9 cellular contexts compared by ENCODE assay signal in the genomic region with DNA sequence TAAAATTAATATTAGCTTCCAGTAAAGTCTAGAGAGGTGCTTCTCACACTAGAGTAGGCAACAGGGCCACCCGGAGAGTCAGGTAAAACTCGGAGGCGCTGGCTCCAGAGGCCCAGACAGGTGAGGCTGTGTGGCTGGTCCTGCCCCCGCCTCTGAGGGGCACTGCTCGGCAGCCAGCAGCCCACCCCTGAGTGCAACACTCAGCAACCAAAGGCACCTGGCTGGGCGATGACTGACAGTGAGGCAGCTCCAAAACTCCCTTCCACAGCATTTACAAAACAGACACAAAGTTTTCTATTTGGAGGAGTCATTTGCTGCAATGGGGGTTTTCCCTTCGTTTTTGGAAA.
DNase-seq lines count a peak whose midpoint lies in the region; ATAC-seq and TF ChIP-seq lines count a peak whose summit lies in the region.
"Had no signal": no experiment of that assay in that cellular context is flagged by ENCODE, and none has a peak within 500 bp of the region (broad histone marks: within the 10 kb centered on the region; RNA-seq: fewer than 3 reads in every experiment).

No MANE protein-coding gene starts in this region.

- H3K9me3 ChIP-seq in adrenal gland (replicated peaks in 1 of 3) (no peaks in the 10 kb centered on the region), smooth muscle cell (replicated peaks; ENCODE audit: low read depth) (no peaks in the 10 kb centered on the region), Karpas-422 (ENCODE audit: low read length) (no peaks in the 10 kb centered on the region)
- H3K9me3 ChIP-seq: A549 had no signal

- TF ChIP-seq CTCF in adrenal gland (IDR thresholded peaks at IDR 0.05) (no peak), smooth muscle cell (IDR thresholded peaks at IDR 0.05; ENCODE audit: borderline replicate concordance, insufficient read depth, poor library complexity, severe bottlenecking) (no peak)

- H3K4me3 ChIP-seq in adrenal gland (no peak overlapping the region), smooth muscle cell (no peak overlapping the region), Karpas-422 (ENCODE audit: low read length) (no peak overlapping the region)
- H3K4me3 ChIP-seq: A549 had no signal

- H4K20me1 ChIP-seq in smooth muscle cell (ENCODE audit: low read depth) (no peaks in the 10 kb centered on the region), Karpas-422 (ENCODE audit: insufficient read depth, low read depth, low read length) (0 out of 2 replicates have a peak, but pooled peaks cover 4% of the 10 kb centered on the region)

- no peak for TF ChIP-seq POLR2A in adrenal gland (IDR thresholded peaks at IDR 0.05)

- intact Hi-C loops in adrenal gland (cut with DNase I) = no loop called here

- H3F3A ChIP-seq in smooth muscle cell (ENCODE audit: low read depth) = peaks cover 17% of the 10 kb centered on the region

- no peaks in the 10 kb centered on the region for H3K9me2 ChIP-seq in Karpas-422 (replicated peaks; ENCODE audit: insufficient read depth, low read length)

- no peaks in the 10 kb centered on the region for H3K79me2 ChIP-seq in smooth muscle cell (ENCODE audit: low read depth)
- H3K79me2 ChIP-seq in Karpas-422 (ENCODE audit: low read length) = no peaks in the 10 kb centered on the region

- peak; percentile 36 for DNase-seq in NK-92 treated with Interleukin-12 subunit alpha and Interleukin-12 subunit beta, amount 100 ng/mL, for 24 hours (lab: John Stamatoyannopoulos, UW)
- DNase-seq in NK-92 (lab: John Stamatoyannopoulos, UW; ENCODE audit: unreplicated experiment) = no peak
- peak in 2 of 7 donors; percentile 16 to 50 for DNase-seq in adrenal gland
- no peak for DNase-seq in smooth muscle cell (lab: John Stamatoyannopoulos, UW; ENCODE audit: unreplicated experiment)
- no peak for DNase-seq in SKM-1 treated with dmso at 0.1 percent for 144 hours (lab: John Stamatoyannopoulos, UW; ENCODE audit: unreplicated experiment)
- no peak for DNase-seq in Karpas-422
- DNase-seq in NCI-H226 = no peak

- H3K27me3 ChIP-seq in adrenal gland (no peaks in the 10 kb centered on the region), smooth muscle cell (ENCODE audit: low read depth) (no peaks in the 10 kb centered on the region), Karpas-422 (ENCODE audit: low read length) (no peaks in the 10 kb centered on the region)

- ATAC-seq in HG03196 (IDR thresholded peaks at IDR 0.05; ENCODE audit: unreplicated experiment) = peak; percentile 23
- ATAC-seq: A549 had no signal

- H2AFZ ChIP-seq in smooth muscle cell (ENCODE audit: low read depth) (no peak overlapping the region), Karpas-422 (ENCODE audit: low read length) (no peak overlapping the region)

- H3K4me2 ChIP-seq in smooth muscle cell = peak overlapping the region; percentile 58
- H3K4me2 ChIP-seq in Karpas-422 (ENCODE audit: low read depth, low read length, poor library complexity, severe bottlenecking) = no peak overlapping the region
- H3K4me2 ChIP-seq: A549 had no signal

- H3K4me1 ChIP-seq in adrenal gland (replicated peaks in 1 of 2) (peaks cover 0 to 50% of the 10 kb centered on the region in 2 donors), smooth muscle cell (ENCODE audit: low read depth) (peaks cover 7% of the 10 kb centered on the region), Karpas-422 (ENCODE audit: low read length) (peaks cover 52% of the 10 kb centered on the region)

- H3K9ac ChIP-seq in smooth muscle cell (ENCODE audit: low read depth) = peak overlapping the region; percentile 22
- no peak overlapping the region for H3K9ac ChIP-seq in Karpas-422 (ENCODE audit: low read length)

- 75 to 88% (median 86%) methylated on average over 1 to 7 of the region's 7 CpGs for WGBS in adrenal gland, 4 donors
- 79% methylated on average over 7 of the region's 7 CpGs for WGBS in smooth muscle cell (ENCODE audit: low lambda C conversion rate)

- H3K36me3 ChIP-seq in adrenal gland (replicated peaks in 1 of 2) = no peaks in the 10 kb centered on the region
- H3K36me3 ChIP-seq in smooth muscle cell (ENCODE audit: low read depth) = no peaks in the 10 kb centered on the region
- H3K36me3 ChIP-seq in Karpas-422 (ENCODE audit: insufficient read depth, low read length) = no peaks in the 10 kb centered on the region

- peak overlapping the region in 4 of 5 donors; percentile 43 to 93 (median 69) for H3K27ac ChIP-seq in adrenal gland
- peak overlapping the region; percentile 90 for H3K27ac ChIP-seq in smooth muscle cell (ENCODE audit: low read depth)
- H3K27ac ChIP-seq in Karpas-422 (ENCODE audit: low read length) = no peak overlapping the region
- H3K27ac ChIP-seq: A549 had no signal
